Comparison of ENCODE assay signal across 8 cellular contexts in genomic region chr9:108478431-108478837, GRCh38.
DNase-seq lines count a peak whose midpoint lies in the region; ATAC-seq and TF ChIP-seq lines count a peak whose summit lies in the region.

No MANE protein-coding gene starts in this region.

- no peaks in the 10 kb centered on the region for H3K36me3 ChIP-seq in WERI-Rb-1

- peak; percentile 25 for ATAC-seq in GM19328 (IDR thresholded peaks at IDR 0.05; ENCODE audit: unreplicated experiment)
- ATAC-seq in HG03045 (IDR thresholded peaks at IDR 0.05; ENCODE audit: unreplicated experiment): peak; percentile 32
- peak; percentile 80 for ATAC-seq in omental fat pad (ENCODE audit: low FRiP score)
- ATAC-seq in GM19324 (IDR thresholded peaks at IDR 0.05; ENCODE audit: low FRiP score, unreplicated experiment): no peak
- ATAC-seq in HG02759 (IDR thresholded peaks at IDR 0.05; ENCODE audit: unreplicated experiment): no peak
- no peak for ATAC-seq in Right ventricle myocardium superior (ENCODE audit: poor library complexity)

- DNase-seq in WERI-Rb-1: peak; percentile 43
- DNase-seq in omental fat pad (ENCODE audit: low spot score): no peak
- DNase-seq in cerebellar nuclear complex (lab: John Stamatoyannopoulos, UW): no peak
- no peak for DNase-seq in Right ventricle myocardium superior

- TF ChIP-seq CTCF in WERI-Rb-1 (IDR thresholded peaks at IDR 0.05; ENCODE audit: low read depth, low read length) (no peak), omental fat pad (IDR thresholded peaks at IDR 0.05) (no peak)

- H3K4me3 ChIP-seq in WERI-Rb-1 (ENCODE audit: low read depth, low read length): no peak overlapping the region

- intact Hi-C loops in Right ventricle myocardium superior (cut with DNase I): no loop called here

- H3K9me3 ChIP-seq in WERI-Rb-1 (ENCODE audit: severe bottlenecking): no peaks in the 10 kb centered on the region

- H3K27me3 ChIP-seq in WERI-Rb-1 (ENCODE audit: insufficient read depth, low read depth, severe bottlenecking): no peaks in the 10 kb centered on the region

- no peak overlapping the region for H3K27ac ChIP-seq in WERI-Rb-1

Comparison
In these comparisons a context has a peak if more than half of its experiments do, and no peak if none do; other contexts are left out.
1. ATAC-seq: peak in GM19328 (single experiment), HG03045 (single experiment) and omental fat pad (single experiment); none in GM19324 (single experiment), HG02759 (single experiment) and Right ventricle myocardium superior (single experiment).